In genomic region chr20:62970307-62971210, GRCh38 we compare ENCODE assay signal across 20 cellular contexts. TPM values are rescaled to one million over a fixed set of nuclear protein-coding genes. Genes with fewer than 3 reads are reported as not detected.
DNase-seq lines count a peak whose midpoint lies in the region; ATAC-seq, FAIRE-seq and TF ChIP-seq lines count a peak whose summit lies in the region.
"Had no signal": no experiment of that assay in that cellular context is flagged by ENCODE, and none has a peak within 500 bp of the region (broad histone marks: within the 10 kb centered on the region; RNA-seq: fewer than 3 reads in every experiment).

No MANE protein-coding gene starts in this region.

- no peak overlapping the region for H2BK120ac ChIP-seq in H1 (replicated peaks; ENCODE audit: low read depth, low read length)
- no peak overlapping the region for H2BK120ac ChIP-seq in trophoblast cell (ENCODE audit: insufficient read depth, low read length, poor library complexity)

- H3K79me2 ChIP-seq in H1 (ENCODE audit: control insufficient read depth in 1 of 2, insufficient read depth in 2 of 2, low read length in 2 of 2): no peaks in the 10 kb centered on the region
- H3K79me2 ChIP-seq in trophoblast cell (ENCODE audit: control insufficient read depth, insufficient read depth, low read length, poor library complexity): no peaks in the 10 kb centered on the region
- H3K79me2 ChIP-seq in SK-N-SH (ENCODE audit: insufficient read depth): no peaks in the 10 kb centered on the region

- H4K20me1 ChIP-seq in H1 (replicated peaks in 1 of 2; ENCODE audit: control insufficient read depth in 1 of 2, insufficient read depth in 2 of 2, low read length in 2 of 2) (peaks cover 0 to 8% of the 10 kb centered on the region in 2 experiments), SK-N-SH (ENCODE audit: insufficient read depth) (0 out of 2 replicates have a peak, but pooled peaks cover 3% of the 10 kb centered on the region)

- CTCF ChIA-PET in MCF 10A (lab: Yijun Ruan, JAX): interaction anchor here (0.6 to 2.7 kb wide), 14 partner anchors 9 to 796 kb away, joined by 3 to 32 read pairs (median 4); no protein-coding TSS in a partner anchor
- CTCF ChIA-PET in H1 (lab: Charles Lee; ENCODE audit: partially characterized antibody): interaction anchor here (0.7 to 8.1 kb wide), 19 partner anchors 10 to 179 kb away, joined by 3 to 53 read pairs (median 4); partner anchors contain the start of gene BHLHE23
- CTCF ChIA-PET in SK-N-SH (lab: Yijun Ruan, JAX): interaction anchor here (0.8 to 2.3 kb wide), 11 partner anchors 9 to 97 kb away, joined by 3 to 10 read pairs (median 4); no protein-coding TSS in a partner anchor

- peak overlapping the region; percentile 53; the same call in 1 of the 2 replicates for H2AK5ac ChIP-seq in H1 (ENCODE audit: low read depth, low read length)
- no peak overlapping the region for H2AK5ac ChIP-seq in trophoblast cell (ENCODE audit: low read length)

- peaks cover 13% of the 10 kb centered on the region; the same call in 1 of the 2 replicates for H3K23me2 ChIP-seq in H1 (ENCODE audit: low read depth, low read length)

- BruUV-seq in MCF 10A (replicated peaks; lab: Mats Ljungman, UMichigan): no TSS peak

- H2BK20ac ChIP-seq in H1 (ENCODE audit: low read length): no peak overlapping the region

- intact Hi-C loops in MCF 10A (cut with micrococcal nuclease): no loop called here

- H3K9me3 ChIP-seq in H1 (ENCODE audit: insufficient read depth in 2 of 2, low read depth in 1 of 2, low read length in 1 of 2) (no peaks in the 10 kb centered on the region), trophoblast cell (ENCODE audit: insufficient read depth, low read depth, low read length) (peaks cover 2% of the 10 kb centered on the region), SK-N-SH (no peaks in the 10 kb centered on the region)
- H3K9me3 ChIP-seq: Caco-2 had no signal

- WGBS in H1 (ENCODE audit: extremely low coverage in 1 of 2, insufficient coverage in 1 of 2, insufficient read length in 1 of 2, insufficient replicate concordance in 2 of 2, low coverage in 1 of 2, low lambda C conversion rate in 2 of 2, missing lambda C conversion rate in 1 of 2), 2 experiments: 70% methylated on average over 30 of the region's 33 CpGs; no CpG with 5 or more reads in 1 of the 2 experiments
- WGBS in trophoblast cell (ENCODE audit: extremely low coverage, insufficient coverage, insufficient read length): no CpG with 5 or more reads among the region's 33 CpGs
- WGBS in SK-N-SH (ENCODE audit: low lambda C conversion rate): 34% methylated on average over 9 of the region's 33 CpGs

- H3K18ac ChIP-seq in H1 (ENCODE audit: extremely low read depth, low read length): peak overlapping the region; percentile 19
- no peak overlapping the region for H3K18ac ChIP-seq in trophoblast cell (ENCODE audit: low read length)

- H3K4me3 ChIP-seq in H1 (ENCODE audit: extremely low read depth in 1 of 4, insufficient read depth in 2 of 4, low read depth in 3 of 4, low read length in 4 of 4) (no peak overlapping the region), trophoblast cell (ENCODE audit: low read depth, low read length) (no peak overlapping the region), SK-N-SH (ENCODE audit: low read depth in 2 of 2, low read length in 1 of 2) (no peak overlapping the region)
- H3K4me3 ChIP-seq: K562, SK-N-MC had no signal

- H3K56ac ChIP-seq in H1 (replicated peaks; ENCODE audit: insufficient read length, low read depth, low read length): no peak overlapping the region

- DNase-seq in T47D (ENCODE audit: low read depth in 1 of 2, low spot score in 1 of 2): peak; percentile 71 to 85
- no peak for DNase-seq in MCF 10A (ENCODE audit: unreplicated experiment)
- DNase-seq in HT-29 (ENCODE audit: low spot score): peak; percentile 52
- DNase-seq in H1 (ENCODE audit: low read depth in 1 of 2, low spot score in 2 of 2): no peak
- peak; percentile 74 to 87 for DNase-seq in trophoblast cell
- no peak for DNase-seq in SK-N-SH
- no peak for DNase-seq in stimulated activated naive CD8-positive, alpha-beta T cell treated with anti-CD3 and anti-CD28 coated beads, Interleukin-15, Interleukin-2, amounts not matched to agents 100 U/mL and 50 U/mL, for 24 hours
- no peak for DNase-seq in activated effector memory CD4-positive, alpha-beta T cell treated with anti-CD3 and anti-CD28 coated beads, Interleukin-2, amount 50 U/mL, for 16 hours
- DNase-seq: Caco-2; CD4-positive, alpha-beta T cell; HCEC 1CT; NCI-H1417; NCI-H187; NCI-H345; NCI-H524 treated with DMSO at 0.1 percent for 48 hours; SHP77 had no signal

- H2BK12ac ChIP-seq in H1 (ENCODE audit: low read depth, low read length) (peak overlapping the region; percentile 23; the same call in 1 of the 2 replicates), trophoblast cell (ENCODE audit: low read length) (no peak overlapping the region)

- no peak overlapping the region for H3K4me3 Mint-ChIP-seq in MCF 10A (ENCODE audit: unreplicated experiment)
- H3K4me3 Mint-ChIP-seq: CD4-positive, alpha-beta T cell had no signal

- H3K79me1 ChIP-seq in H1 (ENCODE audit: low read depth, low read length): no peaks in the 10 kb centered on the region
- H3K79me1 ChIP-seq in trophoblast cell (ENCODE audit: low read length): no peaks in the 10 kb centered on the region

- H4K5ac ChIP-seq in H1 (ENCODE audit: insufficient read length, low read depth, low read length): no peak overlapping the region

- H3K9ac ChIP-seq in H1 (replicated peaks in 1 of 4; ENCODE audit: extremely low read depth in 1 of 4, low read depth in 3 of 4, low read length in 3 of 4) (no peak overlapping the region), trophoblast cell (ENCODE audit: low read length) (no peak overlapping the region), SK-N-SH (no peak overlapping the region)

- H3K27me3 ChIP-seq in H1 (replicated peaks in 1 of 4; ENCODE audit: control insufficient read depth in 3 of 4, extremely low read depth in 1 of 4, insufficient read depth in 3 of 4, low read length in 3 of 4): peaks cover 8 to 34% (median 23%) of the 10 kb centered on the region in 4 experiments
- H3K27me3 ChIP-seq in trophoblast cell (ENCODE audit: insufficient read depth, low read length): peaks cover 27% of the 10 kb centered on the region
- H3K27me3 ChIP-seq in SK-N-SH (ENCODE audit: insufficient read depth): peaks cover 31% of the 10 kb centered on the region

- peak overlapping the region; percentile 57 for H4K8ac ChIP-seq in H1 (ENCODE audit: extremely low read depth, insufficient read depth, low read length)
- H4K8ac ChIP-seq in trophoblast cell (ENCODE audit: low read depth, low read length): no peak overlapping the region

- H3F3A ChIP-seq in SK-N-SH (replicated peaks; ENCODE audit: insufficient read depth): no peaks in the 10 kb centered on the region

- ATAC-seq in stimulated activated naive CD8-positive, alpha-beta T cell treated with anti-CD3 and anti-CD28 coated beads, Interleukin-15, Interleukin-2, amounts not matched to agents 100 U/mL and 50 U/mL, for 24 hours: no peak
- ATAC-seq: K562 had no signal

- H2BK5ac ChIP-seq in H1 (ENCODE audit: low read depth, low read length) (peak overlapping the region; percentile 60; the same call in 1 of the 2 replicates), trophoblast cell (ENCODE audit: low read depth, low read length, poor library complexity) (no peak overlapping the region)

- no peaks in the 10 kb centered on the region; a peak in 1 of 8 replicates for H3K36me3 ChIP-seq in H1 (ENCODE audit: control insufficient read depth in 2 of 4, insufficient read depth in 4 of 4, low read length in 3 of 4)
- no peaks in the 10 kb centered on the region for H3K36me3 ChIP-seq in trophoblast cell (ENCODE audit: control insufficient read depth in 1 of 2, insufficient read depth in 2 of 2, low read length in 2 of 2)
- no peaks in the 10 kb centered on the region for H3K36me3 ChIP-seq in SK-N-SH (replicated peaks in 1 of 2; ENCODE audit: control insufficient read depth in 1 of 2, insufficient read depth in 2 of 2, low read length in 1 of 2)

- FAIRE-seq in H1 (lab: Jason Lieb, UNC): no peak
- FAIRE-seq: A204.1 had no signal

- H4K12ac ChIP-seq in trophoblast cell (ENCODE audit: low read depth, low read length): no peak overlapping the region

- H3K23ac ChIP-seq in H1 (ENCODE audit: insufficient read length) (no peak overlapping the region), trophoblast cell (ENCODE audit: low read length) (no peak overlapping the region)

- H3K14ac ChIP-seq in H1 (ENCODE audit: insufficient read length): no peak overlapping the region
- no peak overlapping the region for H3K14ac ChIP-seq in trophoblast cell (ENCODE audit: low read length)

- no peak overlapping the region for H2AFZ ChIP-seq in H1 (ENCODE audit: low read length)
- no peak overlapping the region for H2AFZ ChIP-seq in trophoblast cell (ENCODE audit: insufficient read depth, low read length, poor library complexity)
- no peak overlapping the region for H2AFZ ChIP-seq in SK-N-SH (ENCODE audit: low read depth)

- POLR2A ChIA-PET in MCF 10A (lab: Yijun Ruan, JAX) (interaction anchor here (1.1 kb wide), 1 partner anchor 71 kb away, joined by 3 read pairs; no protein-coding TSS in a partner anchor), H1 (lab: Charles Lee; ENCODE audit: partially characterized antibody) (interaction anchor here (0.6 to 3.4 kb wide), 9 partner anchors 10 to 86 kb away, joined by 3 to 13 read pairs (median 3); partner anchors contain the start of gene BHLHE23), SK-N-SH (lab: Yijun Ruan, JAX) (no interaction called here)

- H3K4me1 Mint-ChIP-seq in MCF 10A (ENCODE audit: insufficient read depth, unreplicated experiment): peaks cover 6% of the 10 kb centered on the region

- H3K4ac ChIP-seq in H1 (replicated peaks; ENCODE audit: insufficient read length, low read depth, low read length) (peak overlapping the region; percentile 85), trophoblast cell (ENCODE audit: low read depth, low read length) (no peak overlapping the region)

- H2BK15ac ChIP-seq in H1 (ENCODE audit: low read length): 0 out of 2 replicates have a peak overlapping the region, but pooled peaks have one; percentile 72

- H3K9me3 Mint-ChIP-seq in MCF 10A (ENCODE audit: unreplicated experiment): no peaks in the 10 kb centered on the region
- H3K9me3 Mint-ChIP-seq: CD4-positive, alpha-beta T cell had no signal

- H3K36me3 Mint-ChIP-seq in MCF 10A (ENCODE audit: insufficient read depth, unreplicated experiment): no peaks in the 10 kb centered on the region

- TF ChIP-seq RAD21 in H1 (IDR thresholded peaks at IDR 0.05 in 1 of 2, conservative IDR thresholded peaks at IDR 0.05 in 1 of 2; ENCODE audit: low read depth in 2 of 2, low read length in 2 of 2): no peak
- no peak for TF ChIP-seq RAD21 in SK-N-SH (IDR thresholded peaks at IDR 0.05; ENCODE audit: low read length)

- TF ChIP-seq CTCF in MCF 10A (IDR thresholded peaks at IDR 0.05; ENCODE audit: unreplicated experiment) (no peak), H1 (IDR thresholded peaks at IDR 0.05; ENCODE audit: control extremely low read depth in 1 of 3, insufficient read depth in 1 of 3, low read depth in 1 of 3, low read length in 3 of 3) (no peak), SK-N-SH (IDR thresholded peaks at IDR 0.05) (no peak)

- no peak overlapping the region for H3K27ac ChIP-seq in H1 (ENCODE audit: low read depth, low read length)
- H3K27ac ChIP-seq in trophoblast cell (ENCODE audit: low read depth, low read length): no peak overlapping the region
- H3K27ac ChIP-seq in SK-N-SH (ENCODE audit: low read depth in 2 of 2, low read length in 1 of 2): no peak overlapping the region
- H3K27ac ChIP-seq: SK-N-MC had no signal

- no peak for TF ChIP-seq POLR2A in H1 (IDR thresholded peaks at IDR 0.05; ENCODE audit: control extremely low read depth in 1 of 2, low read depth in 2 of 2, low read length in 2 of 2)

- peaks cover 2 to 20% (median 11%) of the 10 kb centered on the region in 4 experiments for H3K4me1 ChIP-seq in H1 (replicated peaks in 1 of 4; ENCODE audit: control insufficient read depth in 3 of 4, insufficient read depth in 4 of 4, low read length in 3 of 4)
- peaks cover 10 to 11% of the 10 kb centered on the region in 2 experiments for H3K4me1 ChIP-seq in trophoblast cell (ENCODE audit: control insufficient read depth in 1 of 2, insufficient read depth in 2 of 2, low read length in 2 of 2)
- peaks cover 0 to 3% of the 10 kb centered on the region in 2 experiments; a peak in 1 of 4 replicates for H3K4me1 ChIP-seq in SK-N-SH (ENCODE audit: control insufficient read depth in 1 of 2, insufficient read depth in 2 of 2, low read depth in 1 of 2, low read length in 1 of 2)

- H3K27ac Mint-ChIP-seq in MCF 10A (ENCODE audit: low read depth, unreplicated experiment): no peak overlapping the region
- H3K27ac Mint-ChIP-seq: CD4-positive, alpha-beta T cell had no signal

- H3K4me2 ChIP-seq in H1 (ENCODE audit: insufficient read depth in 1 of 2, low read depth in 2 of 2, low read length in 2 of 2) (no peak overlapping the region), trophoblast cell (ENCODE audit: low read length) (no peak overlapping the region), SK-N-SH (no peak overlapping the region)

- H3K27me3 Mint-ChIP-seq in MCF 10A (ENCODE audit: insufficient read depth, unreplicated experiment): peaks cover 7% of the 10 kb centered on the region

- no peaks in the 10 kb centered on the region for H3K9me2 ChIP-seq in SK-N-SH

- H4K91ac ChIP-seq in H1 (replicated peaks; ENCODE audit: insufficient read length, low read length): peak overlapping the region; percentile 65
- H4K91ac ChIP-seq in trophoblast cell (ENCODE audit: low read depth, low read length): no peak overlapping the region

- in situ Hi-C loops in T47D (cut with HindIII; ENCODE audit: low pct_unique_long_range_greater_than_20kb, low sequenced_read_pairs): no loop called here

- TF ChIP-seq EP300 in H1 (IDR thresholded peaks at IDR 0.05; ENCODE audit: borderline replicate concordance in 1 of 2, low read depth in 2 of 2, low read length in 2 of 2): no peak
- no peak for TF ChIP-seq EP300 in SK-N-SH (IDR thresholded peaks at IDR 0.05; ENCODE audit: borderline replicate concordance in 1 of 2, low read depth in 1 of 2, low read length in 1 of 2)

RNA-seq across cellular contexts. Expression of gene SLC17A9, which starts 18.1 kb away (rescaled TPM):
- 0.07 TPM in 1 of 2 replicates, not detected in the other for total RNA-seq in MCF 10A (2022)
- total RNA-seq in HT-29 (2014; rRNA removed; shearing (Covaris generic)): 119 and 127 TPM in 2 replicates
- total RNA-seq in H1 (2021; fragmentation: NEBNext Ultra II Directional; extraction: Animal tissue kit (Norgen Biotek cat#: 25700)): 31.1 and 35.2 TPM in 2 replicates
- polyA plus RNA-seq in H1 (2011; rRNA removed) (23.5 and 39.6 TPM in 2 replicates), SK-N-SH (2012; rRNA removed) (not detected in 2 replicates)
- 26.0 TPM for polyA plus RNA-seq in H1 (2011; cell fraction: cytosol; rRNA removed)
- 178 TPM for polyA plus RNA-seq in H1 (2011; cell fraction: nucleus; rRNA removed)
- polyA plus RNA-seq in H1 (2012, experiment 1 of 2): 15.9 to 29.2 TPM (median 25.3 TPM) in 4 replicates
- 17.4 TPM for polyA plus RNA-seq in H1 (2012, experiment 2 of 2)
- 44.3 TPM for polyA plus RNA-seq in H1 (2013, experiment 1 of 2)
- 44.7 TPM for polyA plus RNA-seq in H1 (2013, experiment 2 of 2)
- 6.0 and 6.5 TPM in 2 replicates for polyA minus RNA-seq in H1 (2011; rRNA and poly(A)+ RNA removed)
- polyA minus RNA-seq in H1 (2011; cell fraction: cytosol; rRNA and poly(A)+ RNA removed): 10.4 TPM
- polyA minus RNA-seq in H1 (2011; cell fraction: nucleus; rRNA and poly(A)+ RNA removed): 14.7 TPM
- 1.5 and 1.6 TPM in 2 replicates for polyA plus RNA-seq in trophoblast cell (2013)
- polyA plus RNA-seq in SK-N-SH (2012; cell fraction: cytosol; rRNA removed): 0.01 TPM in 1 of 2 replicates, not detected in the other
- polyA plus RNA-seq in SK-N-SH (2012; cell fraction: nucleus; rRNA removed): 0.19 and 0.23 TPM in 2 replicates

RNA-seq across cellular contexts. Expression of gene GID8, which starts 32.6 kb away (rescaled TPM):
- 31.6 and 36.4 TPM in 2 replicates for total RNA-seq in MCF 10A (2022)
- 66.9 and 67.4 TPM in 2 replicates for total RNA-seq in HT-29 (2014; rRNA removed; shearing (Covaris generic))
- total RNA-seq in H1 (2021; fragmentation: NEBNext Ultra II Directional; extraction: Animal tissue kit (Norgen Biotek cat#: 25700)): 72.9 and 73.1 TPM in 2 replicates
- polyA plus RNA-seq in H1 (2011; rRNA removed): 39.7 and 40.7 TPM in 2 replicates
- polyA plus RNA-seq in H1 (2011; cell fraction: cytosol; rRNA removed): 44.1 TPM
- 33.3 TPM for polyA plus RNA-seq in H1 (2011; cell fraction: nucleus; rRNA removed)
- 43.9 to 48.5 TPM (median 46.8 TPM) in 4 replicates for polyA plus RNA-seq in H1 (2012, experiment 1 of 2)
- polyA plus RNA-seq in H1 (2012, experiment 2 of 2): 28.5 TPM
- polyA plus RNA-seq in H1 (2013, experiment 1 of 2): 46.0 TPM
- 45.2 TPM for polyA plus RNA-seq in H1 (2013, experiment 2 of 2)
- 51.3 and 52.9 TPM in 2 replicates for polyA minus RNA-seq in H1 (2011; rRNA and poly(A)+ RNA removed)
- 29.9 TPM for polyA minus RNA-seq in H1 (2011; cell fraction: cytosol; rRNA and poly(A)+ RNA removed)
- 23.9 TPM for polyA minus RNA-seq in H1 (2011; cell fraction: nucleus; rRNA and poly(A)+ RNA removed)
- 37.2 and 37.5 TPM in 2 replicates for polyA plus RNA-seq in trophoblast cell (2013)
- polyA plus RNA-seq in SK-N-SH (2012; rRNA removed): 18.1 and 18.7 TPM in 2 replicates
- polyA plus RNA-seq in SK-N-SH (2012; cell fraction: cytosol; rRNA removed): 18.8 and 19.9 TPM in 2 replicates
- polyA plus RNA-seq in SK-N-SH (2012; cell fraction: nucleus; rRNA removed): 13.2 and 15.2 TPM in 2 replicates

RNA-seq across cellular contexts. Expression of gene BHLHE23, which starts 36.2 kb away (rescaled TPM):
- not detected in 2 replicates for total RNA-seq in MCF 10A (2022)
- not detected in 2 replicates for total RNA-seq in HT-29 (2014; rRNA removed; shearing (Covaris generic))
- 0.38 and 0.47 TPM in 2 replicates for total RNA-seq in H1 (2021; fragmentation: NEBNext Ultra II Directional; extraction: Animal tissue kit (Norgen Biotek cat#: 25700))
- polyA plus RNA-seq in H1 (2011; rRNA removed) (0.36 TPM in 1 of 2 replicates, not detected in the other), SK-N-SH (2012; rRNA removed) (not detected in 2 replicates)
- polyA plus RNA-seq in H1 (2011; cell fraction: cytosol; rRNA removed): 0.14 TPM
- polyA plus RNA-seq in H1 (2011; cell fraction: nucleus; rRNA removed): 0.13 TPM
- polyA plus RNA-seq in H1 (2012, experiment 1 of 2): not detected in 4 replicates
- polyA plus RNA-seq in H1 (2012, experiment 2 of 2): not detected
- polyA plus RNA-seq in H1 (2013, experiment 1 of 2): 0.04 TPM
- 0.09 TPM for polyA plus RNA-seq in H1 (2013, experiment 2 of 2)
- polyA minus RNA-seq in H1 (2011; rRNA and poly(A)+ RNA removed): not detected in 2 replicates
- 1.0 TPM for polyA minus RNA-seq in H1 (2011; cell fraction: cytosol; rRNA and poly(A)+ RNA removed)
- polyA minus RNA-seq in H1 (2011; cell fraction: nucleus; rRNA and poly(A)+ RNA removed): 0.80 TPM
- polyA plus RNA-seq in trophoblast cell (2013): 0.07 and 0.12 TPM in 2 replicates
- not detected in 2 replicates for polyA plus RNA-seq in SK-N-SH (2012; cell fraction: cytosol; rRNA removed)
- not detected in 2 replicates for polyA plus RNA-seq in SK-N-SH (2012; cell fraction: nucleus; rRNA removed)
- total RNA-seq: CD4-positive, alpha-beta T cell; K562 had no signal
- polyA plus RNA-seq: BJ, K562 had no signal

RNA-seq across cellular contexts. Expression of gene DIDO1, which starts 44.3 kb away (rescaled TPM):
- total RNA-seq in MCF 10A (2022): 36.8 and 40.7 TPM in 2 replicates
- total RNA-seq in HT-29 (2014; rRNA removed; shearing (Covaris generic)): 72.0 and 78.5 TPM in 2 replicates
- 82.8 and 83.2 TPM in 2 replicates for total RNA-seq in H1 (2021; fragmentation: NEBNext Ultra II Directional; extraction: Animal tissue kit (Norgen Biotek cat#: 25700))
- 53.6 and 58.8 TPM in 2 replicates for polyA plus RNA-seq in H1 (2011; rRNA removed)
- 66.3 TPM for polyA plus RNA-seq in H1 (2011; cell fraction: cytosol; rRNA removed)
- polyA plus RNA-seq in H1 (2011; cell fraction: nucleus; rRNA removed): 116 TPM
- polyA plus RNA-seq in H1 (2012, experiment 1 of 2): 47.3 to 53.1 TPM (median 49.3 TPM) in 4 replicates
- 13.9 TPM for polyA plus RNA-seq in H1 (2012, experiment 2 of 2)
- polyA plus RNA-seq in H1 (2013, experiment 1 of 2): 63.3 TPM
- polyA plus RNA-seq in H1 (2013, experiment 2 of 2): 61.2 TPM
- polyA minus RNA-seq in H1 (2011; rRNA and poly(A)+ RNA removed): 46.3 and 51.4 TPM in 2 replicates
- polyA minus RNA-seq in H1 (2011; cell fraction: cytosol; rRNA and poly(A)+ RNA removed): 31.8 TPM
- polyA minus RNA-seq in H1 (2011; cell fraction: nucleus; rRNA and poly(A)+ RNA removed): 65.1 TPM
- polyA plus RNA-seq in trophoblast cell (2013): 31.7 and 32.7 TPM in 2 replicates
- polyA plus RNA-seq in SK-N-SH (2012; rRNA removed): 14.7 and 15.6 TPM in 2 replicates
- polyA plus RNA-seq in SK-N-SH (2012; cell fraction: cytosol; rRNA removed): 9.5 and 11.1 TPM in 2 replicates
- polyA plus RNA-seq in SK-N-SH (2012; cell fraction: nucleus; rRNA removed): 59.9 and 69.2 TPM in 2 replicates

Comparison
In these comparisons a context has a peak if more than half of its experiments do, and no peak if none do; other contexts are left out.
1. DNase-seq: peak in T47D (2 of 2), HT-29 (single experiment) and trophoblast cell (2 of 2); none in MCF 10A (single experiment), H1 (0 of 2), SK-N-SH (single experiment), stimulated activated naive CD8-positive, alpha-beta T cell treated with anti-CD3 and anti-CD28 coated beads, Interleukin-15, Interleukin-2, amounts not matched to agents 100 U/mL and 50 U/mL, for 24 hours (single experiment) and activated effector memory CD4-positive, alpha-beta T cell treated with anti-CD3 and anti-CD28 coated beads, Interleukin-2, amount 50 U/mL, for 16 hours (single experiment).
2. RNA of gene SLC17A9, which starts 18.1 kb away (total RNA-seq): 119 to 127 TPM in HT-29 and 31.1 to 35.2 TPM in H1; 0.07 TPM in MCF 10A; every median in the first group is over 10 times any median in the second.